6 cellular contexts compared by ENCODE assay signal in genomic region chr7:23724113-23724512, GRCh38. TPM values are rescaled to one million over a fixed set of nuclear protein-coding genes. Genes with fewer than 3 reads are reported as not detected.
DNase-seq lines count a peak whose midpoint lies in the region; ATAC-seq and TF ChIP-seq lines count a peak whose summit lies in the region.
"Not testable (repeated sequence)": the region's sequence is repeated elsewhere in the genome, so short reads cannot be mapped to it uniquely, and the experiment has no call there.

No MANE protein-coding gene starts in this region.

- H3K36me3 Mint-ChIP-seq in GM23338 (ENCODE audit: low read depth) (peaks cover 14% of the 10 kb centered on the region), endodermal cell (ENCODE audit: low read depth) (peaks cover 17% of the 10 kb centered on the region), nephron progenitor cell (ENCODE audit: low read depth) (peaks cover 13% of the 10 kb centered on the region)

- H3K27me3 Mint-ChIP-seq in GM23338 (ENCODE audit: insufficient read depth, low read depth, poor library complexity), result peaks cover 52% of the 10 kb centered on the region
- peaks cover 35% of the 10 kb centered on the region for H3K27me3 Mint-ChIP-seq in endodermal cell (ENCODE audit: insufficient read depth)
- H3K27me3 Mint-ChIP-seq in nephron progenitor cell (ENCODE audit: low read depth, poor library complexity), result not testable (repeated sequence)

- H3K9me3 ChIP-seq in HUES6 (ENCODE audit: control insufficient read depth, insufficient read depth, low read depth, low read length); NT2/D1 (ENCODE audit: insufficient read depth, low read length); iPS-20b (ENCODE audit: insufficient read depth, low read depth, low read length): not testable (repeated sequence)
- peaks cover 24% of the 10 kb centered on the region for H3K9me3 ChIP-seq in endodermal cell (ENCODE audit: control insufficient read depth, low read length)

- not testable (repeated sequence) for H3K27ac Mint-ChIP-seq in GM23338
- H3K27ac Mint-ChIP-seq in endodermal cell, result peak overlapping the region; percentile 88
- peak overlapping the region; percentile 97 for H3K27ac Mint-ChIP-seq in nephron progenitor cell

- H3K4me3 Mint-ChIP-seq in GM23338, nephron progenitor cell: not testable (repeated sequence)
- peak overlapping the region; percentile 28 for H3K4me3 Mint-ChIP-seq in endodermal cell

- not testable (repeated sequence) for H3K4me1 ChIP-seq in GM23338 (ENCODE audit: insufficient read depth); NT2/D1 (ENCODE audit: insufficient read depth, insufficient read length); endodermal cell (ENCODE audit: control insufficient read depth, insufficient read depth, low read length); iPS-20b (ENCODE audit: insufficient read depth, low read length)
- peaks cover 20% of the 10 kb centered on the region for H3K4me1 ChIP-seq in HUES6 (ENCODE audit: control insufficient read depth, insufficient read depth, low read length)

- not testable (repeated sequence) for H3K9ac ChIP-seq in HUES6 (ENCODE audit: low read length); NT2/D1 (ENCODE audit: insufficient read length, low read depth); endodermal cell (ENCODE audit: extremely low read depth, low read length, poor library complexity, severe bottlenecking); iPS-20b (ENCODE audit: low read depth, low read length)

- not testable (repeated sequence) for H3K79me2 ChIP-seq in GM23338 (replicated peaks; ENCODE audit: insufficient read depth)

- H3K9me3 Mint-ChIP-seq in GM23338, result peaks cover 20% of the 10 kb centered on the region
- peaks cover 23% of the 10 kb centered on the region for H3K9me3 Mint-ChIP-seq in endodermal cell
- peaks cover 26% of the 10 kb centered on the region for H3K9me3 Mint-ChIP-seq in nephron progenitor cell

- not testable (repeated sequence) for H3K4me3 ChIP-seq in GM23338; NT2/D1 (ENCODE audit: insufficient read length, low read depth)
- H3K4me3 ChIP-seq in HUES6 (ENCODE audit: low read depth, low read length), result peak overlapping the region; percentile 65; the same call in 1 of the 2 replicates
- H3K4me3 ChIP-seq in endodermal cell (ENCODE audit: low read length), result peak overlapping the region; percentile 69
- H3K4me3 ChIP-seq in iPS-20b (ENCODE audit: low read length), result peak overlapping the region; percentile 47

- not testable (repeated sequence) for H3K9me2 ChIP-seq in GM23338 (ENCODE audit: insufficient read depth)

- H3K27ac ChIP-seq in GM23338 (ENCODE audit: low read depth); HUES6 (ENCODE audit: low read depth, low read length); endodermal cell (ENCODE audit: low read depth, low read length); iPS-20b (ENCODE audit: low read length): not testable (repeated sequence)

- not testable (repeated sequence) for TF ChIP-seq CTCF in GM23338 (conservative IDR thresholded peaks at IDR 0.05; ENCODE audit: low read depth in 2 of 2); endodermal cell (conservative IDR thresholded peaks at IDR 0.05); nephron progenitor cell (IDR thresholded peaks at IDR 0.05)

- H3K4me2 ChIP-seq in GM23338, result peak overlapping the region; percentile 2; the same call in 1 of the 2 replicates

- H4K20me1 ChIP-seq in GM23338 (replicated peaks; ENCODE audit: insufficient read depth), result not testable (repeated sequence)

- 3 to 22% methylated on average over 4 of the region's 4 CpGs for WGBS in endodermal cell (ENCODE audit: insufficient coverage in 1 of 2, insufficient read length in 1 of 2), 2 experiments

- H3K4me1 Mint-ChIP-seq in GM23338 (peaks cover 18% of the 10 kb centered on the region), endodermal cell (peaks cover 30% of the 10 kb centered on the region), nephron progenitor cell (peaks cover 26% of the 10 kb centered on the region)

- DNase-seq in GM23338 (ENCODE audit: low spot score) (peak; percentile 48), NT2/D1 (ENCODE audit: low read depth, low spot score) (peak; percentile 66), endodermal cell (peak; percentile 62)
- not testable (repeated sequence) for DNase-seq in nephron progenitor cell

- ATAC-seq in GM23338, result peak; percentile 44; the same call in 2 of the 3 replicates

- H3K27me3 ChIP-seq in GM23338 (ENCODE audit: insufficient read depth), result peaks cover 74% of the 10 kb centered on the region
- peaks cover 41% of the 10 kb centered on the region for H3K27me3 ChIP-seq in HUES6 (ENCODE audit: control insufficient read depth, insufficient read depth, low read length)
- peaks cover 18% of the 10 kb centered on the region for H3K27me3 ChIP-seq in NT2/D1 (ENCODE audit: insufficient read depth, insufficient read length)
- not testable (repeated sequence) for H3K27me3 ChIP-seq in endodermal cell (ENCODE audit: control insufficient read depth, insufficient read depth, low read length, poor library complexity, severe bottlenecking)
- H3K27me3 ChIP-seq in iPS-20b (ENCODE audit: insufficient read depth, low read length), result peaks cover 40% of the 10 kb centered on the region

- H2AFZ ChIP-seq in GM23338, result not testable (repeated sequence)

- not testable (repeated sequence) for H3F3A ChIP-seq in GM23338 (replicated peaks; ENCODE audit: low read depth)

- not testable (repeated sequence) for H3K36me3 ChIP-seq in GM23338 (ENCODE audit: insufficient read depth); HUES6 (ENCODE audit: control insufficient read depth, insufficient read depth, low read length); NT2/D1 (ENCODE audit: insufficient read depth, insufficient read length, low read length); endodermal cell (ENCODE audit: control insufficient read depth, insufficient read depth, low read length); iPS-20b (ENCODE audit: insufficient read depth, low read depth, low read length)

TF ChIP-seq in GM23338, 12 proteins besides CTCF, POLR2A, EP300 and RAD21:
- peak; percentile 56 for TF ChIP-seq NANOG (IDR thresholded peaks at IDR 0.05; ENCODE audit: borderline replicate concordance)

RNA-seq across cellular contexts. Expression of gene STK31, which starts 14.1 kb away (rescaled TPM):
- total RNA-seq in GM23338 (2014; rRNA removed; shearing (Covaris generic)), result 0.31 and 0.43 TPM in 2 replicates
- 0.14 and 0.55 TPM in 2 replicates for polyA plus RNA-seq in GM23338 (2016; fragmentation: Nextera tagmentation; extraction: Ambion mirVana)
- 1 to 10 TPM; 1.4 to 1.6 TPM for total RNA-seq in endodermal cell
- 0.46 TPM for polyA plus RNA-seq in endodermal cell (2013, experiment 1 of 2)
- 0.41 TPM for polyA plus RNA-seq in endodermal cell (2013, experiment 2 of 2)

RNA-seq across cellular contexts. Expression of gene FAM221A, which starts 44.1 kb away (rescaled TPM):
- total RNA-seq in GM23338 (2014; rRNA removed; shearing (Covaris generic)), result 29.9 and 31.4 TPM in 2 replicates
- 31.9 and 35.7 TPM in 2 replicates for polyA plus RNA-seq in GM23338 (2016; fragmentation: Nextera tagmentation; extraction: Ambion mirVana)
- total RNA-seq in endodermal cell, result 10 to 100 TPM; 16.2 to 20.8 TPM
- 7.1 TPM for polyA plus RNA-seq in endodermal cell (2013, experiment 1 of 2)
- 7.9 TPM for polyA plus RNA-seq in endodermal cell (2013, experiment 2 of 2)
